20 cellular contexts compared by ENCODE assay signal in genomic region chr10:101053516-101053915, GRCh38. TPM values are rescaled to one million over a fixed set of nuclear protein-coding genes. Genes with fewer than 3 reads are reported as not detected.
DNase-seq lines count a peak whose midpoint lies in the region; ATAC-seq and TF ChIP-seq lines count a peak whose summit lies in the region.
"Had no signal": no experiment of that assay in that cellular context is flagged by ENCODE, and none has a peak within 500 bp of the region (broad histone marks: within the 10 kb centered on the region; RNA-seq: fewer than 3 reads in every experiment).

No MANE protein-coding gene starts in this region.

- H4K20me1 ChIP-seq in PC-3 (ENCODE audit: low read length): no peaks in the 10 kb centered on the region
- no peaks in the 10 kb centered on the region for H4K20me1 ChIP-seq in fibroblast of lung (ENCODE audit: control insufficient read depth, extremely low read depth, insufficient read depth, low read length)

- peak; percentile 51 for DNase-seq in ELR (ENCODE audit: low read depth)
- peak; percentile 19 for DNase-seq in PC-3
- peak; percentile 30 to 49 for DNase-seq in fibroblast of lung (ENCODE audit: low read depth in 2 of 2)
- DNase-seq in cerebellar cortex (ENCODE audit: low spot score): no peak
- DNase-seq in middle frontal gyrus (ENCODE audit: extremely low spot score, low spot score): no peak
- no peak for DNase-seq in DMS 273 treated with DMSO at 0.1 percent for 48 hours (lab: John Stamatoyannopoulos, UW)
- DNase-seq in NCI-H524 treated with DMSO at 0.1 percent for 48 hours (lab: John Stamatoyannopoulos, UW): no peak
- DNase-seq: COR-L47; DMS53; GDM1; NCI-H1092; NCI-H226; NCI-H69; NK-92 treated with Interleukin-12 subunit alpha and Interleukin-12 subunit beta, amount 100 ng/mL, for 24 hours; OCI-M1; T-helper 1 cell had no signal

- H3K9me3 ChIP-seq in PC-3 (ENCODE audit: low read length) (no peaks in the 10 kb centered on the region), fibroblast of lung (ENCODE audit: control insufficient read depth, insufficient read depth, low read depth, low read length) (no peaks in the 10 kb centered on the region), skeletal muscle satellite cell (replicated peaks; ENCODE audit: low read length) (no peaks in the 10 kb centered on the region)
- H3K9me3 ChIP-seq: SJSA1 had no signal

- POLR2A ChIA-PET in PC-3 (lab: Charles Lee; ENCODE audit: unreplicated experiment): no interaction called here

- BruUV-seq in PC-3 (replicated peaks; lab: Mats Ljungman, UMichigan): no TSS peak

- H3K36me3 ChIP-seq in PC-3 (ENCODE audit: low read depth, low read length): no peaks in the 10 kb centered on the region
- H3K36me3 ChIP-seq in fibroblast of lung (ENCODE audit: control insufficient read depth, insufficient read depth, low read length): peaks cover 2% of the 10 kb centered on the region
- H3K36me3 ChIP-seq in skeletal muscle satellite cell (ENCODE audit: insufficient read depth, low read length): no peaks in the 10 kb centered on the region
- H3K36me3 ChIP-seq: SJSA1 had no signal

- H3K4me3 ChIP-seq in PC-3 (ENCODE audit: low read length) (no peak overlapping the region), fibroblast of lung (replicated peaks in 1 of 4; ENCODE audit: control extremely low read depth in 1 of 4, insufficient read depth in 1 of 4, low read depth in 3 of 4, low read length in 4 of 4) (no peak overlapping the region), skeletal muscle satellite cell (ENCODE audit: low read length) (no peak overlapping the region)
- H3K4me3 ChIP-seq: K562, SJSA1 had no signal

- H3K9ac ChIP-seq in PC-3 (ENCODE audit: low read length): no peak overlapping the region
- no peak overlapping the region for H3K9ac ChIP-seq in fibroblast of lung (ENCODE audit: insufficient read depth, low read length)
- H3K9ac ChIP-seq in skeletal muscle satellite cell (ENCODE audit: low read depth, low read length): no peak overlapping the region

- no peak overlapping the region for H2AFZ ChIP-seq in PC-3 (ENCODE audit: low read length)
- H2AFZ ChIP-seq in fibroblast of lung (ENCODE audit: low read length): no peak overlapping the region

- intact Hi-C loops in PC-3 (cut with micrococcal nuclease): loop anchor here (2.0 kb wide), 1 partner anchor 13 kb away; no protein-coding TSS in a partner anchor

- H3K27me3 ChIP-seq in PC-3 (ENCODE audit: low read length) (no peaks in the 10 kb centered on the region), fibroblast of lung (ENCODE audit: control insufficient read depth, insufficient read depth, low read length) (peaks cover 13% of the 10 kb centered on the region), skeletal muscle satellite cell (ENCODE audit: control insufficient read depth, insufficient read depth, low read length) (peaks cover 13% of the 10 kb centered on the region)
- H3K27me3 ChIP-seq: SJSA1 had no signal

- no peak for ATAC-seq in PC-3
- ATAC-seq: K562 had no signal

- H3K4me2 ChIP-seq in PC-3 (ENCODE audit: low read length) (no peak overlapping the region), fibroblast of lung (ENCODE audit: extremely low read depth, insufficient read depth, low read length) (peak overlapping the region; percentile 9), skeletal muscle satellite cell (ENCODE audit: low read length) (peak overlapping the region; percentile 23)

- TF ChIP-seq CTCF in PC-3 (conservative IDR thresholded peaks at IDR 0.05; ENCODE audit: low read depth, low read length) (no peak), fibroblast of lung (conservative IDR thresholded peaks at IDR 0.05 in 1 of 2, IDR thresholded peaks at IDR 0.05 in 1 of 2; ENCODE audit: low read depth in 1 of 2, low read length in 2 of 2) (no peak)

- H3K27ac ChIP-seq in PC-3 (ENCODE audit: low read length) (no peak overlapping the region), fibroblast of lung (ENCODE audit: insufficient read depth, low read length) (peak overlapping the region; percentile 23)
- H3K27ac ChIP-seq: C4-2B, SJSA1 had no signal

- CTCF ChIA-PET in PC-3 (lab: Charles Lee): interaction anchor here (0.6 kb wide), 1 partner anchor 55 kb away, joined by 4 read pairs; no protein-coding TSS in a partner anchor

- no peaks in the 10 kb centered on the region for H3K9me2 ChIP-seq in PC-3 (replicated peaks; ENCODE audit: low read length)

- no peaks in the 10 kb centered on the region for H3F3A ChIP-seq in PC-3 (ENCODE audit: low read length, unreplicated experiment)

- H3K4me1 ChIP-seq in PC-3 (ENCODE audit: insufficient read depth, low read length) (peaks cover 19% of the 10 kb centered on the region), fibroblast of lung (ENCODE audit: control insufficient read depth, extremely low read depth, insufficient read depth, low read length) (peaks cover 22% of the 10 kb centered on the region), skeletal muscle satellite cell (ENCODE audit: control insufficient read depth, insufficient read depth, low read length) (peaks cover 31% of the 10 kb centered on the region)

- peaks cover 47% of the 10 kb centered on the region for H3K79me2 ChIP-seq in PC-3 (ENCODE audit: low read length)
- H3K79me2 ChIP-seq in fibroblast of lung (ENCODE audit: control insufficient read depth, insufficient read depth, low read length): peaks cover 1% of the 10 kb centered on the region

RNA-seq across cellular contexts. Expression of gene KAZALD1, which starts 8.3 kb away (rescaled TPM):
- total RNA-seq in PC-3 (2014; rRNA removed) (24.9 and 25.1 TPM in 2 replicates), fibroblast of lung (14.4 and 19.8 TPM in 2 replicates)
- polyA plus RNA-seq in fibroblast of lung: 4.6 and 15.3 TPM in 2 replicates
- polyA plus RNA-seq in fibroblast of lung (2012): 6.7 and 26.3 TPM in 2 replicates
- 17.1 and 35.7 TPM in 2 replicates for polyA minus RNA-seq in fibroblast of lung (ENCODE audit: low replicate concordance)
- 9.9 and 15.1 TPM in 2 replicates for total RNA-seq in skeletal muscle satellite cell (2012; rRNA removed)

RNA-seq across cellular contexts. Expression of gene SFXN3, which starts 22.5 kb away (rescaled TPM):
- total RNA-seq in PC-3 (2014; rRNA removed) (46.7 and 63.7 TPM in 2 replicates), fibroblast of lung (39.3 and 55.0 TPM in 2 replicates)
- 79.3 and 90.9 TPM in 2 replicates for polyA plus RNA-seq in fibroblast of lung
- 48.7 and 51.3 TPM in 2 replicates for polyA plus RNA-seq in fibroblast of lung (2012)
- 125 and 157 TPM in 2 replicates for polyA minus RNA-seq in fibroblast of lung (ENCODE audit: low replicate concordance)
- total RNA-seq in skeletal muscle satellite cell (2012; rRNA removed): 83.4 and 87.8 TPM in 2 replicates

RNA-seq across cellular contexts. Expression of gene PDZD7, which starts 22.6 kb away (rescaled TPM):
- total RNA-seq in PC-3 (2014; rRNA removed) (2.5 and 2.8 TPM in 2 replicates), fibroblast of lung (1.3 TPM in 2 replicates)
- polyA plus RNA-seq in fibroblast of lung: 0.42 and 0.50 TPM in 2 replicates
- 1.0 and 1.4 TPM in 2 replicates for polyA plus RNA-seq in fibroblast of lung (2012)
- polyA minus RNA-seq in fibroblast of lung (ENCODE audit: low replicate concordance): 0.08 TPM in 1 of 2 replicates, not detected in the other
- under 0.01 and 1.5 TPM in 2 replicates for total RNA-seq in skeletal muscle satellite cell (2012; rRNA removed)

RNA-seq across cellular contexts. Expression of gene LZTS2, which starts 53.9 kb away (rescaled TPM):
- total RNA-seq in PC-3 (2014; rRNA removed): 58.3 and 67.2 TPM in 2 replicates
- 120 and 129 TPM in 2 replicates for total RNA-seq in fibroblast of lung
- polyA plus RNA-seq in fibroblast of lung: 33.2 and 34.7 TPM in 2 replicates
- polyA plus RNA-seq in fibroblast of lung (2012): 71.7 and 81.3 TPM in 2 replicates
- polyA minus RNA-seq in fibroblast of lung (ENCODE audit: low replicate concordance): 51.1 and 59.0 TPM in 2 replicates
- 79.1 and 103 TPM in 2 replicates for total RNA-seq in skeletal muscle satellite cell (2012; rRNA removed)

Comparison
In these comparisons a context has a peak if more than half of its experiments do, and no peak if none do; other contexts are left out.
1. DNase-seq: peak in ELR (single experiment), PC-3 (single experiment) and fibroblast of lung (2 of 2); none in cerebellar cortex (single experiment), middle frontal gyrus (single experiment), DMS 273 treated with DMSO at 0.1 percent for 48 hours (single experiment) and NCI-H524 treated with DMSO at 0.1 percent for 48 hours (single experiment).